In genomic region chr4:15776871-15777648, GRCh38 we compare ENCODE assay signal across 18 cellular contexts. TPM values are rescaled to one million over a fixed set of nuclear protein-coding genes. Genes with fewer than 3 reads are reported as not detected.
A peak's percentile ranks its signal among the peaks of the same experiment; 100 is the strongest.
DNase-seq lines count a peak whose midpoint lies in the region; ATAC-seq and TF ChIP-seq lines count a peak whose summit lies in the region.
"Had no signal": no experiment of that assay in that cellular context is flagged by ENCODE, and none has a peak within 500 bp of the region (broad histone marks: within the 10 kb centered on the region; RNA-seq: fewer than 3 reads in every experiment).

No MANE protein-coding gene starts in this region.

- no peak overlapping the region for H3K14ac ChIP-seq in H9 (ENCODE audit: insufficient read depth, low read length)

- peaks cover 5% of the 10 kb centered on the region for H3K4me1 Mint-ChIP-seq in endothelial cell (ENCODE audit: unreplicated experiment)
- H3K4me1 Mint-ChIP-seq in H9 = peaks cover 12 to 14% of the 10 kb centered on the region in 2 experiments

- H3K79me1 ChIP-seq in H9 (ENCODE audit: insufficient read depth, low read depth, low read length, poor library complexity, severe bottlenecking) = no peaks in the 10 kb centered on the region

- no peak overlapping the region for H3K56ac ChIP-seq in H9 (ENCODE audit: insufficient read length, low read depth, low read length)

- no peak overlapping the region for H2BK20ac ChIP-seq in H9 (ENCODE audit: low read depth, low read length, poor library complexity, severe bottlenecking)

- no peak overlapping the region for H2BK15ac ChIP-seq in H9 (ENCODE audit: low read depth, low read length)

- no peaks in the 10 kb centered on the region for H3K9me3 ChIP-seq in left ventricle myocardium inferior (replicated peaks)
- H3K9me3 ChIP-seq in right cardiac atrium (ENCODE audit: control insufficient read depth, low read length) = no peaks in the 10 kb centered on the region
- H3K9me3 ChIP-seq in Loucy (ENCODE audit: insufficient read depth, low read depth, low read length) = no peaks in the 10 kb centered on the region
- H3K9me3 ChIP-seq in H9 (ENCODE audit: control insufficient read depth, low read depth, low read length) = no peaks in the 10 kb centered on the region
- H3K9me3 ChIP-seq: ascending aorta, gastroesophageal sphincter, upper lobe of right lung had no signal

- peaks cover 50% of the 10 kb centered on the region for H3K79me2 ChIP-seq in Loucy (ENCODE audit: insufficient read depth, low read length)
- H3K79me2 ChIP-seq in H9 (ENCODE audit: insufficient read depth, low read length) = no peaks in the 10 kb centered on the region

- H3K27ac ChIP-seq in left ventricle myocardium inferior (replicated peaks) (peak overlapping the region; percentile 81), right cardiac atrium (ENCODE audit: low read length) (no peak overlapping the region), H9 (ENCODE audit: insufficient read length, low read depth, low read length) (no peak overlapping the region)
- H3K27ac ChIP-seq: ascending aorta, gastroesophageal sphincter, RWPE1, upper lobe of right lung had no signal

- H3K4me3 ChIP-seq in left ventricle myocardium inferior = no peak overlapping the region
- H3K4me3 ChIP-seq in right cardiac atrium (ENCODE audit: low read length) = no peak overlapping the region
- peak overlapping the region; percentile 89 for H3K4me3 ChIP-seq in Loucy (ENCODE audit: low read length, poor library complexity, severe bottlenecking)
- H3K4me3 ChIP-seq: upper lobe of right lung had no signal

- peak overlapping the region; percentile 93 for H3K4me2 ChIP-seq in Loucy (ENCODE audit: low read depth, low read length, poor library complexity, severe bottlenecking)
- H3K4me2 ChIP-seq in H9 (ENCODE audit: insufficient read depth, insufficient read length, low read length) = no peak overlapping the region

- WGBS in right cardiac atrium = 81% methylated on average over 5 of the region's 5 CpGs
- no CpG with 5 or more reads among the region's 5 CpGs for WGBS in H9 (ENCODE audit: extremely low coverage, insufficient read length, low lambda C conversion rate)

- H3K9me3 Mint-ChIP-seq in endothelial cell (ENCODE audit: unreplicated experiment) (no peaks in the 10 kb centered on the region), H9 (no peaks in the 10 kb centered on the region)
- H3K9me3 Mint-ChIP-seq: HFFc6 had no signal

- H2BK12ac ChIP-seq in H9 (ENCODE audit: insufficient read length, low read depth, low read length) = no peak overlapping the region

- no peak overlapping the region for H2AK5ac ChIP-seq in H9 (ENCODE audit: insufficient read length, low read length)

- no peak overlapping the region for H2AFZ ChIP-seq in Loucy (ENCODE audit: low read length)
- no peak overlapping the region for H2AFZ ChIP-seq in H9 (ENCODE audit: low read length)

- H3K36me3 Mint-ChIP-seq in endothelial cell (ENCODE audit: low read depth, unreplicated experiment) = no peaks in the 10 kb centered on the region
- no peaks in the 10 kb centered on the region for H3K36me3 Mint-ChIP-seq in H9 (ENCODE audit: insufficient read depth in 1 of 3, low read depth in 3 of 3)

- no peaks in the 10 kb centered on the region for H4K20me1 ChIP-seq in Loucy (ENCODE audit: insufficient read depth, low read length, poor library complexity, severe bottlenecking)
- no peaks in the 10 kb centered on the region for H4K20me1 ChIP-seq in H9 (ENCODE audit: control insufficient read depth, insufficient read depth, insufficient read length)

- H3K23ac ChIP-seq in H9 (ENCODE audit: insufficient read length, low read depth, low read length) = no peak overlapping the region

- H3K4ac ChIP-seq in H9 (ENCODE audit: low read depth, low read length) = no peak overlapping the region

- TF ChIP-seq CTCF in left ventricle myocardium inferior (IDR thresholded peaks at IDR 0.05; ENCODE audit: borderline replicate concordance) (no peak), Loucy (conservative IDR thresholded peaks at IDR 0.05; ENCODE audit: low read length) (no peak), endothelial cell (IDR thresholded peaks at IDR 0.05; ENCODE audit: unreplicated experiment) (no peak), H9 (conservative IDR thresholded peaks at IDR 0.05) (no peak)

- no peak overlapping the region for H3K27ac Mint-ChIP-seq in endothelial cell (ENCODE audit: unreplicated experiment)
- H3K27ac Mint-ChIP-seq in H9 = no peak overlapping the region; a peak in 1 of 7 replicates
- H3K27ac Mint-ChIP-seq: HFFc6 had no signal

- ATAC-seq in right cardiac atrium = no peak
- ATAC-seq in GM19324 (IDR thresholded peaks at IDR 0.05; ENCODE audit: low FRiP score, unreplicated experiment) = no peak
- ATAC-seq in GM21515 (IDR thresholded peaks at IDR 0.05; ENCODE audit: unreplicated experiment) = no peak

- H3K27me3 ChIP-seq in left ventricle myocardium inferior (ENCODE audit: low read depth) (peaks cover 11% of the 10 kb centered on the region), right cardiac atrium (ENCODE audit: control insufficient read depth, insufficient read depth) (no peaks in the 10 kb centered on the region), Loucy (ENCODE audit: insufficient read depth, low read length, poor library complexity, severe bottlenecking) (no peaks in the 10 kb centered on the region), H9 (ENCODE audit: insufficient read depth, low read length) (peaks cover 20% of the 10 kb centered on the region)
- H3K27me3 ChIP-seq: ascending aorta, gastroesophageal sphincter, upper lobe of right lung had no signal

- no peaks in the 10 kb centered on the region for H3K36me3 ChIP-seq in left ventricle myocardium inferior
- H3K36me3 ChIP-seq in Loucy (ENCODE audit: insufficient read depth, low read length) = no peaks in the 10 kb centered on the region
- H3K36me3 ChIP-seq: ascending aorta, gastroesophageal sphincter, upper lobe of right lung had no signal

- DNase-seq in left ventricle myocardium inferior = no peak
- no peak for DNase-seq in right cardiac atrium
- DNase-seq in endothelial cell (ENCODE audit: low spot score) = no peak
- DNase-seq in H9 = no peak
- no peak for DNase-seq in head of caudate nucleus
- DNase-seq: activated CD4-positive, alpha-beta T cell treated with anti-CD3 and anti-CD28 coated beads for 4 hours; AML-193; HFFc6; NCI-H187; NCI-H69; upper lobe of right lung had no signal

- no peak overlapping the region for H4K5ac ChIP-seq in H9 (ENCODE audit: insufficient read length, low read depth, low read length)

- H4K8ac ChIP-seq in H9 (replicated peaks; ENCODE audit: insufficient read length, low read depth, low read length) = no peak overlapping the region

- intact Hi-C loops in left ventricle myocardium inferior (cut with micrococcal nuclease) (no loop called here), right cardiac atrium (cut with DNase I) (no loop called here), head of caudate nucleus (cut with DNase I) (no loop called here)

- peaks cover 12% of the 10 kb centered on the region for H3K23me2 ChIP-seq in H9 (ENCODE audit: insufficient read length, low read depth, low read length, poor library complexity, severe bottlenecking)

- H3K18ac ChIP-seq in H9 (ENCODE audit: insufficient read length, low read depth, low read length) = no peak overlapping the region

- H3F3A ChIP-seq in Loucy (ENCODE audit: low read depth) = peaks cover 7% of the 10 kb centered on the region; the same call in 1 of the 2 replicates

- peaks cover 13% of the 10 kb centered on the region for H3K27me3 Mint-ChIP-seq in endothelial cell (ENCODE audit: unreplicated experiment)
- peaks cover 93% of the 10 kb centered on the region for H3K27me3 Mint-ChIP-seq in H9 (ENCODE audit: low read depth)

- peak overlapping the region; percentile 87 for H3K9ac ChIP-seq in Loucy (ENCODE audit: low read depth, low read length, poor library complexity, severe bottlenecking)
- H3K9ac ChIP-seq in H9 (ENCODE audit: extremely low read depth, insufficient read length, low read length) = no peak overlapping the region

- H3K4me1 ChIP-seq in left ventricle myocardium inferior (peaks cover 33% of the 10 kb centered on the region), right cardiac atrium (ENCODE audit: control insufficient read depth, insufficient read depth, low read length) (no peaks in the 10 kb centered on the region), Loucy (ENCODE audit: insufficient read depth, low read length, poor library complexity, severe bottlenecking) (peaks cover 69% of the 10 kb centered on the region), H9 (ENCODE audit: insufficient read depth, low read length) (no peaks in the 10 kb centered on the region)

- no peak overlapping the region for H2BK120ac ChIP-seq in H9 (ENCODE audit: low read depth, low read length, poor library complexity, severe bottlenecking)

- no peak overlapping the region for H4K91ac ChIP-seq in H9 (ENCODE audit: insufficient read length, low read depth, low read length)

- no peak overlapping the region for H3T11ph ChIP-seq in H9 (ENCODE audit: low read length)

- H2BK5ac ChIP-seq in H9 (ENCODE audit: insufficient read length, low read length) = no peak overlapping the region

- H3K4me3 Mint-ChIP-seq in endothelial cell (ENCODE audit: unreplicated experiment) = peak overlapping the region; percentile 7
- H3K4me3 Mint-ChIP-seq in H9 = no peak overlapping the region
- H3K4me3 Mint-ChIP-seq: HFFc6 had no signal

- H3K9me2 ChIP-seq in Loucy (replicated peaks; ENCODE audit: low read depth, low read length) = no peaks in the 10 kb centered on the region

RNA-seq across cellular contexts. Expression of gene CD38, which starts 1.1 kb away (rescaled TPM):
- total RNA-seq in left ventricle myocardium inferior (1.5 TPM), right cardiac atrium (10 to 100 TPM in 1 of 4 donors, 1 to 10 TPM in 3; 3.2 to 10.3 (median 5.8) TPM), endothelial cell (ENCODE audit: unreplicated experiment) (0.15 TPM), H9 (2021) (0.07 and 0.57 TPM in 2 replicates)
- polyA plus RNA-seq in right cardiac atrium = 3.5 TPM
- total RNA-seq: LHCN-M2 had no signal
